In genomic region chr5:172788771-172789686, GRCh38 we compare ENCODE assay signal across 2 cellular contexts.
TF ChIP-seq lines count a peak whose summit lies in the region.

No MANE protein-coding gene starts in this region.

TF ChIP-seq in HCT116, 20 proteins besides CTCF, POLR2A, EP300 and RAD21 (continued from another document):
- TF ChIP-seq, protein P1, sequence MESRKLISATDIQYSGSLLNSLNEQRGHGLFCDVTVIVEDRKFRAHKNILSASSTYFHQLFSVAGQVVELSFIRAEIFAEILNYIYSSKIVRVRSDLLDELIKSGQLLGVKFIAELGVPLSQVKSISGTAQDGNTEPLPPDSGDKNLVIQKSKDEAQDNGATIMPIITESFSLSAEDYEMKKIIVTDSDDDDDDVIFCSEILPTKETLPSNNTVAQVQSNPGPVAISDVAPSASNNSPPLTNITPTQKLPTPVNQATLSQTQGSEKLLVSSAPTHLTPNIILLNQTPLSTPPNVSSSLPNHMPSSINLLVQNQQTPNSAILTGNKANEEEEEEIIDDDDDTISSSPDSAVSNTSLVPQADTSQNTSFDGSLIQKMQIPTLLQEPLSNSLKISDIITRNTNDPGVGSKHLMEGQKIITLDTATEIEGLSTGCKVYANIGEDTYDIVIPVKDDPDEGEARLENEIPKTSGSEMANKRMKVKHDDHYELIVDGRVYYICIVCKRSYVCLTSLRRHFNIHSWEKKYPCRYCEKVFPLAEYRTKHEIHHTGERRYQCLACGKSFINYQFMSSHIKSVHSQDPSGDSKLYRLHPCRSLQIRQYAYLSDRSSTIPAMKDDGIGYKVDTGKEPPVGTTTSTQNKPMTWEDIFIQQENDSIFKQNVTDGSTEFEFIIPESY (IDR thresholded peaks at IDR 0.05; ENCODE audit: extremely low read depth, insufficient replicate concordance, low read length) = no peak
- TF ChIP-seq EZH2phosphoT487 (IDR thresholded peaks at IDR 0.05; ENCODE audit: borderline replicate concordance) (no peak), FOSL1 (IDR thresholded peaks at IDR 0.05; ENCODE audit: low read depth) (no peak), ELF1 (IDR thresholded peaks at IDR 0.05; ENCODE audit: borderline replicate concordance, low read depth) (no peak), JUND (IDR thresholded peaks at IDR 0.05) (no peak), SP1 (IDR thresholded peaks at IDR 0.05; ENCODE audit: low read depth) (no peak), REST (IDR thresholded peaks at IDR 0.05; ENCODE audit: low read depth) (no peak), ZNF274 (IDR thresholded peaks at IDR 0.05; ENCODE audit: low read depth, low read length) (no peak), TCF7L2 (IDR thresholded peaks at IDR 0.05; ENCODE audit: borderline replicate concordance, extremely low read depth, insufficient read depth, insufficient read length) (no peak)

TF ChIP-seq in liver, 16 proteins besides CTCF, POLR2A, EP300 and RAD21 (continued from another document):
- TF ChIP-seq, protein P1 (IDR thresholded peaks at IDR 0.05) = no peak
- TF ChIP-seq ATF3 (IDR thresholded peaks at IDR 0.05) (no peak), JUND (IDR thresholded peaks at IDR 0.05) (peak; percentile 28 to 54), EGR1 (IDR thresholded peaks at IDR 0.05; ENCODE audit: low read depth in 2 of 2) (peak in 1 of 2 donors; percentile 20), YY1 (IDR thresholded peaks at IDR 0.05) (peak; percentile 46), SP1 (IDR thresholded peaks at IDR 0.05) (peak; percentile 82)
